In genomic region chr10:132036153-132036886, GRCh38 we compare ENCODE assay signal across 1 cellular context.
TF ChIP-seq lines count a peak whose summit lies in the region.

No MANE protein-coding gene starts in this region.

TF ChIP-seq in A549, 52 proteins besides CTCF, POLR2A, EP300 and RAD21 (continued from another document):
- TF ChIP-seq, protein P1, sequence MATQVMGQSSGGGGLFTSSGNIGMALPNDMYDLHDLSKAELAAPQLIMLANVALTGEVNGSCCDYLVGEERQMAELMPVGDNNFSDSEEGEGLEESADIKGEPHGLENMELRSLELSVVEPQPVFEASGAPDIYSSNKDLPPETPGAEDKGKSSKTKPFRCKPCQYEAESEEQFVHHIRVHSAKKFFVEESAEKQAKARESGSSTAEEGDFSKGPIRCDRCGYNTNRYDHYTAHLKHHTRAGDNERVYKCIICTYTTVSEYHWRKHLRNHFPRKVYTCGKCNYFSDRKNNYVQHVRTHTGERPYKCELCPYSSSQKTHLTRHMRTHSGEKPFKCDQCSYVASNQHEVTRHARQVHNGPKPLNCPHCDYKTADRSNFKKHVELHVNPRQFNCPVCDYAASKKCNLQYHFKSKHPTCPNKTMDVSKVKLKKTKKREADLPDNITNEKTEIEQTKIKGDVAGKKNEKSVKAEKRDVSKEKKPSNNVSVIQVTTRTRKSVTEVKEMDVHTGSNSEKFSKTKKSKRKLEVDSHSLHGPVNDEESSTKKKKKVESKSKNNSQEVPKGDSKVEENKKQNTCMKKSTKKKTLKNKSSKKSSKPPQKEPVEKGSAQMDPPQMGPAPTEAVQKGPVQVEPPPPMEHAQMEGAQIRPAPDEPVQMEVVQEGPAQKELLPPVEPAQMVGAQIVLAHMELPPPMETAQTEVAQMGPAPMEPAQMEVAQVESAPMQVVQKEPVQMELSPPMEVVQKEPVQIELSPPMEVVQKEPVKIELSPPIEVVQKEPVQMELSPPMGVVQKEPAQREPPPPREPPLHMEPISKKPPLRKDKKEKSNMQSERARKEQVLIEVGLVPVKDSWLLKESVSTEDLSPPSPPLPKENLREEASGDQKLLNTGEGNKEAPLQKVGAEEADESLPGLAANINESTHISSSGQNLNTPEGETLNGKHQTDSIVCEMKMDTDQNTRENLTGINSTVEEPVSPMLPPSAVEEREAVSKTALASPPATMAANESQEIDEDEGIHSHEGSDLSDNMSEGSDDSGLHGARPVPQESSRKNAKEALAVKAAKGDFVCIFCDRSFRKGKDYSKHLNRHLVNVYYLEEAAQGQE (IDR thresholded peaks at IDR 0.05): no peak
